ENCODE assay signal across 8 cellular contexts in the genomic region with DNA sequence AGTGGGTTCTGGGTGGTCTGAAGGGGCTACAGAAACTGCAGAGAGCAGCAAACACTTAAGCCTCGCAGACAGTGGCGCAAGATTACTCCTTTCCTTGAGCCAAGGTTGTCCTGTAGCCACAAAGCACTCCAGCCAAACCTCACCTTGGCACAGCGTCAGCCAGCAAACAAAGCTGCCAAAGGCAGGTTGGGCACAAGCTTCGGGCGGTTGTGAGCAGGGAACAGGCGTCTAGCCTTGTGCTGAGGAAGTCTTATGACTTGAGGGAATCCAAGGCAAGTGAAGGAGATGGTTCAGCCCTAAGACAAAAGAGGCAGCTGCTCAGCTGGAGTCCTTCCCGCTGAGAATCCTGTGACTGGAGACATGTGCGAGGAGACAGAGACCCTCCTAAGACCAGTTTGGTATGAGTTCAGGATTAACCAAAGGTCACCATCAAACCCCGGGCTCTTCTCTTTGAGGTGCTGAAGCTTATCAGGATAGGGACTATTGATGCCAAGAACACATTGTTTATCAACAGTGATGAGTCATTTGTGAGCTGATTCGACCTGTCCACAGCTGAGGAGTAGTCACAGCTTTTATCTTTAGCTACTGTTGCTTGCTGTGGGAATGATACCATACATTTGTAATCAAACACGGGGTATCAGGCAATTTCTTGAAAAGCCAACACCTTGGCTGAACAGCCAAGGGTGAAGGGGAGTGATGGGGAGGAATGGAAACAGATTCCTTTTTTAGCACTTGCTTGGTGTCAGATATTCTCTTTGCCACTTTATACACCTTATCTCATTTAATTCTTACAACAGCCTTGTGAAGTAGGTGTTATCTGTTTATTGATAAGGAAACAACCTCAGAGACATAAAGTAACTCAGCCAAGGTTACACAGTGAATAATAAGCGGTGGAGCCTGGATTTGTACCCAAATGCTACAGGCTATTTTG. TPM values are rescaled to one million over a fixed set of nuclear protein-coding genes. Genes with fewer than 3 reads are reported as not detected.
DNase-seq lines count a peak whose midpoint lies in the region; ATAC-seq, FAIRE-seq and TF ChIP-seq lines count a peak whose summit lies in the region.

No MANE protein-coding gene starts in this region.

- peaks cover 18% of the 10 kb centered on the region for H3K23me2 ChIP-seq in H1 (ENCODE audit: low read depth, low read length)

- peak overlapping the region; percentile 86 for H4K91ac ChIP-seq in H1 (replicated peaks; ENCODE audit: insufficient read length, low read length)

- no peaks in the 10 kb centered on the region for H3K79me1 ChIP-seq in H1 (ENCODE audit: low read depth, low read length)

- H2BK120ac ChIP-seq in H1 (replicated peaks; ENCODE audit: low read depth, low read length) = peak overlapping the region; percentile 49

- peaks cover 0 to 24% of the 10 kb centered on the region in 2 experiments; a peak in 3 of 4 replicates for H3K79me2 ChIP-seq in H1 (ENCODE audit: control insufficient read depth in 1 of 2, insufficient read depth in 2 of 2, low read length in 2 of 2)

- peak overlapping the region in 1 of 2 experiments; percentile 87; a peak in 2 of 4 replicates for H3K4me2 ChIP-seq in H1 (ENCODE audit: insufficient read depth in 1 of 2, low read depth in 2 of 2, low read length in 2 of 2)

- WGBS in H1 (ENCODE audit: extremely low coverage in 1 of 2, insufficient coverage in 1 of 2, insufficient read length in 1 of 2, insufficient replicate concordance in 2 of 2, low coverage in 1 of 2, low lambda C conversion rate in 2 of 2, missing lambda C conversion rate in 1 of 2), 2 experiments = 74% methylated on average over 12 of the region's 12 CpGs; no CpG with 5 or more reads in 1 of the 2 experiments

- TF ChIP-seq RAD21 in H1 (IDR thresholded peaks at IDR 0.05 in 1 of 2, conservative IDR thresholded peaks at IDR 0.05 in 1 of 2; ENCODE audit: low read depth in 2 of 2, low read length in 2 of 2) = no peak; a peak in 1 of 4 replicates

- H3K4me3 ChIP-seq in H1 (ENCODE audit: extremely low read depth in 1 of 4, insufficient read depth in 2 of 4, low read depth in 3 of 4, low read length in 4 of 4) = peak overlapping the region in 1 of 4 experiments; percentile 92; a peak in 1 of 8 replicates

- peak; percentile 60 to 70 for TF ChIP-seq POLR2A in H1 (IDR thresholded peaks at IDR 0.05; ENCODE audit: control extremely low read depth in 1 of 2, low read depth in 2 of 2, low read length in 2 of 2)

- CTCF ChIA-PET in H1 (lab: Charles Lee; ENCODE audit: partially characterized antibody) = interaction anchor here (0.7 to 10.0 kb wide), 14 partner anchors 9 to 551 kb away, joined by 3 to 97 read pairs (median 4); no protein-coding TSS in a partner anchor
- CTCF ChIA-PET in CD4-positive, alpha-beta T cell (lab: Charles Lee) = interaction anchor here (1.9 to 4.3 kb wide), 3 partner anchors 101 to 696 kb away, joined by 8 to 44 read pairs (median 9); no protein-coding TSS in a partner anchor

- peak overlapping the region; percentile 96 for H2BK12ac ChIP-seq in H1 (ENCODE audit: low read depth, low read length)

- no peak overlapping the region for H3K14ac ChIP-seq in H1 (ENCODE audit: insufficient read length)

- TF ChIP-seq EP300 in H1 (IDR thresholded peaks at IDR 0.05; ENCODE audit: borderline replicate concordance in 1 of 2, low read depth in 2 of 2, low read length in 2 of 2) = no peak

- H3K4ac ChIP-seq in H1 (replicated peaks; ENCODE audit: insufficient read length, low read depth, low read length) = peak overlapping the region; percentile 70

- H2BK15ac ChIP-seq in H1 (ENCODE audit: low read length) = peak overlapping the region; percentile 61

- H3K4me3 Mint-ChIP-seq in CD4-positive, alpha-beta T cell = no peak overlapping the region

- H3K27ac ChIP-seq in H1 (ENCODE audit: low read depth, low read length) = no peak overlapping the region; the same call in 1 of the 2 replicates
- no peak overlapping the region for H3K27ac ChIP-seq in CD4-positive, alpha-beta T cell (ENCODE audit: low read depth, low read length)

- TF ChIP-seq CTCF in H1 (IDR thresholded peaks at IDR 0.05; ENCODE audit: control extremely low read depth in 1 of 3, insufficient read depth in 1 of 3, low read depth in 1 of 3, low read length in 3 of 3) = no peak
- no peak for TF ChIP-seq CTCF in CD4-positive, alpha-beta T cell (IDR thresholded peaks at IDR 0.05)

- H3K56ac ChIP-seq in H1 (replicated peaks; ENCODE audit: insufficient read length, low read depth, low read length) = no peak overlapping the region

- H3K4me1 Mint-ChIP-seq in CD4-positive, alpha-beta T cell (ENCODE audit: low read depth) = peaks cover 25% of the 10 kb centered on the region

- no peak overlapping the region for H4K8ac ChIP-seq in H1 (ENCODE audit: extremely low read depth, insufficient read depth, low read length)

- no peak overlapping the region for H2AFZ ChIP-seq in H1 (ENCODE audit: low read length)

- H3K9me3 ChIP-seq in H1 (ENCODE audit: insufficient read depth in 2 of 2, low read depth in 1 of 2, low read length in 1 of 2) = no peaks in the 10 kb centered on the region
- no peaks in the 10 kb centered on the region for H3K9me3 ChIP-seq in CD4-positive, alpha-beta T cell (ENCODE audit: control insufficient read depth, low read length)

- H2BK5ac ChIP-seq in H1 (ENCODE audit: low read depth, low read length) = peak overlapping the region; percentile 90; the same call in 1 of the 2 replicates

- H3K18ac ChIP-seq in H1 (ENCODE audit: extremely low read depth, low read length) = peak overlapping the region; percentile 88

- peaks cover 0 to 24% (median 0%) of the 10 kb centered on the region in 4 experiments; a peak in 2 of 7 replicates for H3K27me3 ChIP-seq in H1 (replicated peaks in 1 of 4; ENCODE audit: control insufficient read depth in 3 of 4, extremely low read depth in 1 of 4, insufficient read depth in 3 of 4, low read length in 3 of 4)
- peaks cover 45% of the 10 kb centered on the region for H3K27me3 ChIP-seq in CD4-positive, alpha-beta T cell (ENCODE audit: control insufficient read depth, insufficient read depth, low read length)

- POLR2A ChIA-PET in H1 (lab: Charles Lee; ENCODE audit: partially characterized antibody) = interaction anchor here (1.0 to 10.6 kb wide), 9 partner anchors 6 to 735 kb away, joined by 3 to 156 read pairs (median 5); partner anchors contain the start of gene SBF2
- POLR2A ChIA-PET in CD4-positive, alpha-beta T cell (lab: Charles Lee) = no interaction called here

- FAIRE-seq in H1 (lab: Jason Lieb, UNC) = peak; percentile 32

- H3K4me1 ChIP-seq in H1 (replicated peaks in 1 of 4; ENCODE audit: control insufficient read depth in 3 of 4, insufficient read depth in 4 of 4, low read length in 3 of 4) = peaks cover 6 to 22% (median 7%) of the 10 kb centered on the region in 4 experiments

- peak overlapping the region in 1 of 4 experiments; percentile 22; a peak in 1 of 7 replicates for H3K9ac ChIP-seq in H1 (replicated peaks in 1 of 4; ENCODE audit: extremely low read depth in 1 of 4, low read depth in 3 of 4, low read length in 3 of 4)

- DNase-seq in COLO829 (ENCODE audit: low spot score) (peak; percentile 53), NCI-H226 (peak; percentile 92), H1 (ENCODE audit: low read depth in 1 of 2, low spot score in 2 of 2) (no peak), myocyte (ENCODE audit: low read depth) (peak; percentile 82), NCI-H748 treated with DMSO at 0.1 percent for 48 hours (lab: John Stamatoyannopoulos, UW) (no peak)
- DNase-seq in CD4-positive, alpha-beta T cell = no peak

- H3K27ac Mint-ChIP-seq in CD4-positive, alpha-beta T cell = no peak overlapping the region

- H3K27me3 Mint-ChIP-seq in CD4-positive, alpha-beta T cell = peaks cover 67% of the 10 kb centered on the region

- intact Hi-C loops in CD4-positive, alpha-beta T cell (cut with DNase I, micrococcal nuclease) = loop anchor here (1.0 to 10.0 kb wide), 9 partner anchors 235 to 1625 kb away; partner anchors contain the start of genes RNF141 (in 1 of the 2), RPL27A (in 1 of the 2), TMEM9B (in 1 of the 2) and TRIM66 (in 1 of the 2)

- peak overlapping the region; percentile 94; the same call in 1 of the 2 replicates for H2AK5ac ChIP-seq in H1 (ENCODE audit: low read depth, low read length)

- H3K9me3 Mint-ChIP-seq in CD4-positive, alpha-beta T cell = no peaks in the 10 kb centered on the region

- H3K36me3 Mint-ChIP-seq in CD4-positive, alpha-beta T cell (ENCODE audit: low read depth) = no peaks in the 10 kb centered on the region

- no peak overlapping the region for H4K5ac ChIP-seq in H1 (ENCODE audit: insufficient read length, low read depth, low read length)

- H4K20me1 ChIP-seq in H1 (replicated peaks in 1 of 2; ENCODE audit: control insufficient read depth in 1 of 2, insufficient read depth in 2 of 2, low read length in 2 of 2) = peaks cover 6 to 9% of the 10 kb centered on the region in 2 experiments

- ATAC-seq in CD4-positive, alpha-beta T cell (ENCODE audit: poor library complexity) = no peak
- no peak for ATAC-seq in HG02759 (IDR thresholded peaks at IDR 0.05; ENCODE audit: unreplicated experiment)
- no peak for ATAC-seq in GM21381 (IDR thresholded peaks at IDR 0.05; ENCODE audit: unreplicated experiment)

- no peak overlapping the region for H3K23ac ChIP-seq in H1 (ENCODE audit: insufficient read length)

- H2BK20ac ChIP-seq in H1 (ENCODE audit: low read length) = peak overlapping the region; percentile 57

- peaks cover 0 to 17% (median 8%) of the 10 kb centered on the region in 4 experiments; a peak in 3 of 8 replicates for H3K36me3 ChIP-seq in H1 (ENCODE audit: control insufficient read depth in 2 of 4, insufficient read depth in 4 of 4, low read length in 3 of 4)

RNA-seq across cellular contexts. Expression of gene ADM, which starts 4.6 kb away (rescaled TPM):
- total RNA-seq in H1 (2021; fragmentation: NEBNext Ultra II Directional; extraction: Animal tissue kit (Norgen Biotek cat#: 25700)) = 92.2 and 94.1 TPM in 2 replicates
- 95.6 and 169 TPM in 2 replicates for polyA plus RNA-seq in H1 (2011; rRNA removed)
- polyA plus RNA-seq in H1 (2011; cell fraction: cytosol; rRNA removed) = 168 TPM
- 272 TPM for polyA plus RNA-seq in H1 (2011; cell fraction: nucleus; rRNA removed)
- polyA plus RNA-seq in H1 (2012, experiment 1 of 2) = 123 to 199 TPM (median 136 TPM) in 4 replicates
- 86.1 TPM for polyA plus RNA-seq in H1 (2012, experiment 2 of 2)
- 89.5 TPM for polyA plus RNA-seq in H1 (2013, experiment 1 of 2)
- 118 TPM for polyA plus RNA-seq in H1 (2013, experiment 2 of 2)
- polyA minus RNA-seq in H1 (2011; rRNA and poly(A)+ RNA removed) = 88.1 and 122 TPM in 2 replicates
- 66.8 TPM for polyA minus RNA-seq in H1 (2011; cell fraction: cytosol; rRNA and poly(A)+ RNA removed)
- 175 TPM for polyA minus RNA-seq in H1 (2011; cell fraction: nucleus; rRNA and poly(A)+ RNA removed)
- 17.3 and 46.5 TPM in 2 replicates for total RNA-seq in myocyte
- 35.7 TPM for polyA plus RNA-seq in myocyte (2012)
- 1 to 10 TPM; 1.5 to 1.8 TPM for total RNA-seq in CD4-positive, alpha-beta T cell

RNA-seq across cellular contexts. Expression of gene SBF2, which starts 15.4 kb away (rescaled TPM):
- 50.5 and 54.1 TPM in 2 replicates for total RNA-seq in H1 (2021; fragmentation: NEBNext Ultra II Directional; extraction: Animal tissue kit (Norgen Biotek cat#: 25700))
- 23.4 and 36.7 TPM in 2 replicates for polyA plus RNA-seq in H1 (2011; rRNA removed)
- 37.3 TPM for polyA plus RNA-seq in H1 (2011; cell fraction: cytosol; rRNA removed)
- polyA plus RNA-seq in H1 (2011; cell fraction: nucleus; rRNA removed) = 36.1 TPM
- polyA plus RNA-seq in H1 (2012, experiment 1 of 2) = 33.3 to 38.8 TPM (median 37.1 TPM) in 4 replicates
- 3.4 TPM for polyA plus RNA-seq in H1 (2012, experiment 2 of 2)
- 15.9 TPM for polyA plus RNA-seq in H1 (2013, experiment 1 of 2)
- polyA plus RNA-seq in H1 (2013, experiment 2 of 2) = 18.9 TPM
- 116 and 173 TPM in 2 replicates for polyA minus RNA-seq in H1 (2011; rRNA and poly(A)+ RNA removed)
- polyA minus RNA-seq in H1 (2011; cell fraction: cytosol; rRNA and poly(A)+ RNA removed) = 44.3 TPM
- 129 TPM for polyA minus RNA-seq in H1 (2011; cell fraction: nucleus; rRNA and poly(A)+ RNA removed)
- 21.0 and 23.7 TPM in 2 replicates for total RNA-seq in myocyte
- 20.5 TPM for polyA plus RNA-seq in myocyte (2012)
- total RNA-seq in CD4-positive, alpha-beta T cell = 10 to 100 TPM; 14.2 to 15.2 TPM

Comparison
In these comparisons a context has a peak if more than half of its experiments do, and no peak if none do; other contexts are left out.
1. DNase-seq: peak in COLO829 (single experiment), NCI-H226 (single experiment) and myocyte (single experiment); none in H1 (0 of 2), CD4-positive, alpha-beta T cell (0 of 10) and NCI-H748 treated with DMSO at 0.1 percent for 48 hours (single experiment).